ENCODE assay signal across 8 cellular contexts in genomic region chr2:136423516-136423996, GRCh38.
DNase-seq lines count a peak whose midpoint lies in the region; ATAC-seq, FAIRE-seq and TF ChIP-seq lines count a peak whose summit lies in the region.

No MANE protein-coding gene starts in this region.

- peak; percentile 100 for ATAC-seq in SK-N-SH treated with all-trans-retinoic acid at 6 μM for 48 hours

- peaks cover 2% of the 10 kb centered on the region for H3K27me3 ChIP-seq in GM06990 (replicated peaks; ENCODE audit: control insufficient read depth, insufficient read depth, low read length)
- H3K27me3 ChIP-seq in MM.1S (replicated peaks; ENCODE audit: insufficient read depth, low read length), result 0 out of 2 replicates have a peak, but pooled peaks cover 3% of the 10 kb centered on the region
- H3K27me3 ChIP-seq in left ventricle myocardium inferior (ENCODE audit: low read depth), result peaks cover 77% of the 10 kb centered on the region

- no peaks in the 10 kb centered on the region for H3K36me3 Mint-ChIP-seq in activated naive CD8-positive, alpha-beta T cell

- H3K27ac ChIP-seq in HEK293 (ENCODE audit: extremely low read depth, low read depth, low read length) (no peak overlapping the region), MM.1S (ENCODE audit: low read length) (no peak overlapping the region), left ventricle myocardium inferior (replicated peaks) (no peak overlapping the region)

- no peak for FAIRE-seq in urothelium cell line (lab: Jason Lieb, UNC)

- H3K9ac ChIP-seq in MM.1S (ENCODE audit: low read length), result peak overlapping the region; percentile 27; the same call in 1 of the 2 replicates

- peak overlapping the region; percentile 89 for H2AFZ ChIP-seq in MM.1S (ENCODE audit: low read length)

- H3K9me3 Mint-ChIP-seq in activated naive CD8-positive, alpha-beta T cell (ENCODE audit: low read depth), result no peaks in the 10 kb centered on the region

- DNase-seq in GM06990 (ENCODE audit: extremely low read depth, insufficient read length) (peak; percentile 79), MM.1S (peak; percentile 88), left ventricle myocardium inferior (peak; percentile 63), pulmonary artery endothelial cell (ENCODE audit: low read depth, low spot score) (peak; percentile 4), urothelium cell line (ENCODE audit: low spot score) (peak; percentile 84)

- no peaks in the 10 kb centered on the region for H3K9me2 ChIP-seq in MM.1S (replicated peaks; ENCODE audit: insufficient read depth, low read length)

- H3K9me3 ChIP-seq in HEK293 (ENCODE audit: control insufficient read depth, insufficient read depth, low read depth, low read length) (no peaks in the 10 kb centered on the region), MM.1S (replicated peaks; ENCODE audit: insufficient read depth, low read length) (no peaks in the 10 kb centered on the region), left ventricle myocardium inferior (replicated peaks) (no peaks in the 10 kb centered on the region)

- TF ChIP-seq CTCF in GM06990 (IDR thresholded peaks at IDR 0.05; ENCODE audit: insufficient read depth, low read length, poor library complexity, severe bottlenecking), result peak; percentile 93
- peak; percentile 88 for TF ChIP-seq CTCF in HEK293 (tag by site-specific recombination; IDR thresholded peaks at IDR 0.05)
- peak; percentile 87 for TF ChIP-seq CTCF in MM.1S (IDR thresholded peaks at IDR 0.05; ENCODE audit: low read length)
- TF ChIP-seq CTCF in left ventricle myocardium inferior (IDR thresholded peaks at IDR 0.05; ENCODE audit: borderline replicate concordance), result peak; percentile 89

- H3K36me3 ChIP-seq in GM06990 (ENCODE audit: control insufficient read depth, insufficient read depth, low read length) (no peaks in the 10 kb centered on the region), HEK293 (ENCODE audit: control insufficient read depth in 2 of 2, insufficient read depth in 1 of 2, low read length in 2 of 2) (no peaks in the 10 kb centered on the region), MM.1S (replicated peaks; ENCODE audit: insufficient read depth, low read length) (no peaks in the 10 kb centered on the region), left ventricle myocardium inferior (no peaks in the 10 kb centered on the region)

- CTCF ChIA-PET in HEK293 (lab: Yijun Ruan, JAX), result interaction anchor here (0.5 to 1.7 kb wide), 19 partner anchors 8 to 1299 kb away, joined by 3 to 11 read pairs (median 3); no protein-coding TSS in a partner anchor

- H3F3A ChIP-seq in MM.1S (ENCODE audit: insufficient read depth, low read length), result no peaks in the 10 kb centered on the region

- H3K4me1 ChIP-seq in HEK293 (ENCODE audit: control insufficient read depth, insufficient read depth, low read length) (no peaks in the 10 kb centered on the region), MM.1S (ENCODE audit: low read length) (peaks cover 6% of the 10 kb centered on the region; the same call in 1 of the 2 replicates), left ventricle myocardium inferior (peaks cover 7% of the 10 kb centered on the region)

- intact Hi-C loops in left ventricle myocardium inferior (cut with micrococcal nuclease), result loop anchor here (5.0 kb wide), 1 partner anchor 244 kb away; no protein-coding TSS in a partner anchor

- peak overlapping the region; percentile 56 for H3K4me3 ChIP-seq in GM06990 (replicated peaks; ENCODE audit: low read depth, low read length)
- H3K4me3 ChIP-seq in HEK293 (ENCODE audit: low read depth, low read length), result peak overlapping the region; percentile 34
- H3K4me3 ChIP-seq in MM.1S (ENCODE audit: low read length), result peak overlapping the region; percentile 68
- peak overlapping the region; percentile 59 for H3K4me3 ChIP-seq in left ventricle myocardium inferior

- H3K4me3 Mint-ChIP-seq in activated naive CD8-positive, alpha-beta T cell, result peak overlapping the region; percentile 89

- no peaks in the 10 kb centered on the region for H4K20me1 ChIP-seq in MM.1S (ENCODE audit: insufficient read depth, low read length)

- peak overlapping the region; percentile 69 for H3K4me2 ChIP-seq in MM.1S (ENCODE audit: low read depth, low read length)

- H3K27me3 Mint-ChIP-seq in activated naive CD8-positive, alpha-beta T cell, result peaks cover 26% of the 10 kb centered on the region

- POLR2A ChIA-PET in HEK293 (lab: Yijun Ruan, JAX), result no interaction called here

- H3K27ac Mint-ChIP-seq in activated naive CD8-positive, alpha-beta T cell, result peak overlapping the region; percentile 58

- H3K4me1 Mint-ChIP-seq in activated naive CD8-positive, alpha-beta T cell (ENCODE audit: low read depth), result peaks cover 19% of the 10 kb centered on the region

- H3K79me2 ChIP-seq in MM.1S (ENCODE audit: low read length), result no peaks in the 10 kb centered on the region

TF ChIP-seq in HEK293, 187 proteins besides CTCF, POLR2A, EP300 and RAD21 (continues in another document):
- TF ChIP-seq PATZ1 (tag by site-specific recombination; IDR thresholded peaks at IDR 0.05), result 0 out of 2 replicates have a peak, but pooled peaks have one; percentile 15
- peak; percentile 83 for TF ChIP-seq ZBTB8A (tag by site-specific recombination; IDR thresholded peaks at IDR 0.05)
- peak; percentile 84 for TF ChIP-seq ZNF2 (tag by site-specific recombination; IDR thresholded peaks at IDR 0.05)
- TF ChIP-seq ZNF335 (tag by site-specific recombination; conservative IDR thresholded peaks at IDR 0.05), result peak; percentile 52
- TF ChIP-seq ZNF146 (tag by site-specific recombination; IDR thresholded peaks at IDR 0.05), result no peak
- TF ChIP-seq ZSCAN4 (tag by site-specific recombination; IDR thresholded peaks at IDR 0.05), result peak; percentile 70; the same call in 1 of the 2 replicates
- no peak for TF ChIP-seq KLF8 (tag by site-specific recombination; IDR thresholded peaks at IDR 0.05)
- TF ChIP-seq ZNF549 (tag by site-specific recombination; IDR thresholded peaks at IDR 0.05), result no peak
- TF ChIP-seq KLF9 (tag by site-specific recombination; IDR thresholded peaks at IDR 0.05; ENCODE audit: low read depth), result no peak

TF ChIP-seq in SK-N-SH treated with all-trans-retinoic acid at 6 μM for 48 hours, 23 proteins besides CTCF, POLR2A, EP300 and RAD21:
- no peak for TF ChIP-seq PPARA (CRISPR knock-in tag; IDR thresholded peaks at IDR 0.05; ENCODE audit: borderline replicate concordance)
- no peak for TF ChIP-seq CREB5 (CRISPR knock-in tag; IDR thresholded peaks at IDR 0.05; ENCODE audit: low read depth)
- no peak for TF ChIP-seq CSRNP3 (CRISPR knock-in tag; IDR thresholded peaks at IDR 0.05)
- TF ChIP-seq GLIS3 (CRISPR knock-in tag; IDR thresholded peaks at IDR 0.05), result no peak
- TF ChIP-seq ARNTL (CRISPR knock-in tag; IDR thresholded peaks at IDR 0.05; ENCODE audit: borderline replicate concordance, low read depth), result no peak
- no peak for TF ChIP-seq ZNF8 (CRISPR knock-in tag; IDR thresholded peaks at IDR 0.05)
- no peak for TF ChIP-seq ISL1 (CRISPR knock-in tag; IDR thresholded peaks at IDR 0.05)
- no peak for TF ChIP-seq POU6F1 (CRISPR knock-in tag; IDR thresholded peaks at IDR 0.05; ENCODE audit: borderline replicate concordance, low read depth)
- no peak for TF ChIP-seq OSR1 (CRISPR knock-in tag; IDR thresholded peaks at IDR 0.05)

Comparison
In these comparisons a context has a peak if more than half of its experiments do, and no peak if none do; other contexts are left out.
1. DNase-seq: peak in every context shown above with its lines; median percentile 88 in MM.1S; 84 in urothelium cell line; 79 in GM06990; 63 in left ventricle myocardium inferior; 4 in pulmonary artery endothelial cell.